In the genomic region with DNA sequence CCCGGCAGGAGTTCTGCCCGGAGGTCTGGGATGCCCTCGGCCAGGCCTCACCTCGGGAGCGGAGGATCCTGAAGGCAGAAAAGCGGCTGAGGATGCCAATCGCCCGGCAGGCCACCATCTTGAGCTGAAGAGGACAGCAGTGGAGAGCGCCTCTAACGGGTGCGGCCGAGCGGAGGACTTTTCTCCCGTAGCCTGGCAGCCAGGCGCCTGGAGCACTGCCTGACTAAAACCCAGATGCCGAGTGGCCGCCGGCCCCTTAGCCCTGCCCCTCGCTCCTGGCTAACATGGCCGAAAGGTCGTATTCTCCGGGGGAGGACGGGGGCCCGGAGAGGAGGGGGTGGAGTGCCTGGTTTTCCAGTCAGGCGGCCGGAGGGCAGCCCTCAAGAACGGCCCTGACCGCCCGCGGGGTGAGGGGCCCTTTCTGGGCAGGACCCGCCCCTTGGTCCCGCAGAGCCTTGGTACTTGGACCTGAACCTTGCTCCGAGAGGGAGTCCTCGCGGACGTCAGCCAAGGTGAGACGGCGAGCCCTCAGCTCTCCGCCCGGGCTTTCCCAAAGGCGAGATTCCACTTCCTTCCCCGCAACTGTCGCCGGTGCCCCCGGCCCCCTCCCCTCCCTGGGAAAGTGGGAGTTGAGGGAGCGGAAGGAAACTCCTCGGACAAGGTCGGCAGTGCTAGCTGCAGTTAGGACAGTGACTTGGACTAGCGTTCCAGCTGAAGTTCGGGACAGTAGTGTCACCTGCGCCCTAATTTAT, we compare ENCODE assay signal across 1 cellular context.
A peak's percentile ranks its signal among the peaks of the same experiment; 100 is the strongest.
TF ChIP-seq lines count a peak whose summit lies in the region.

HADHA (minus strand) TSS at position 154 of the 752 bp plus-strand sequence; CDS start at position 118, 36 bp downstream.
HADHB (plus strand) TSS at position 461 of the 752 bp plus-strand sequence. CDS start 9,316 bp downstream, outside the sequence.

TF ChIP-seq in GM12878, 131 proteins besides CTCF, POLR2A, EP300 and RAD21 (continued from another document):
- TF ChIP-seq ZBTB11 (CRISPR knock-in tag; IDR thresholded peaks at IDR 0.05) (no peak), MXI1 (IDR thresholded peaks at IDR 0.05; ENCODE audit: low read depth, low read length) (no peak; the same call in none of the 2 replicates), RBBP5 (conservative IDR thresholded peaks at IDR 0.05) (no peak), PRDM15 (CRISPR knock-in tag; IDR thresholded peaks at IDR 0.05) (no peak), HSF1 (IDR thresholded peaks at IDR 0.05; ENCODE audit: low read depth, low read length) (no peak)
- TF ChIP-seq, protein P1, sequence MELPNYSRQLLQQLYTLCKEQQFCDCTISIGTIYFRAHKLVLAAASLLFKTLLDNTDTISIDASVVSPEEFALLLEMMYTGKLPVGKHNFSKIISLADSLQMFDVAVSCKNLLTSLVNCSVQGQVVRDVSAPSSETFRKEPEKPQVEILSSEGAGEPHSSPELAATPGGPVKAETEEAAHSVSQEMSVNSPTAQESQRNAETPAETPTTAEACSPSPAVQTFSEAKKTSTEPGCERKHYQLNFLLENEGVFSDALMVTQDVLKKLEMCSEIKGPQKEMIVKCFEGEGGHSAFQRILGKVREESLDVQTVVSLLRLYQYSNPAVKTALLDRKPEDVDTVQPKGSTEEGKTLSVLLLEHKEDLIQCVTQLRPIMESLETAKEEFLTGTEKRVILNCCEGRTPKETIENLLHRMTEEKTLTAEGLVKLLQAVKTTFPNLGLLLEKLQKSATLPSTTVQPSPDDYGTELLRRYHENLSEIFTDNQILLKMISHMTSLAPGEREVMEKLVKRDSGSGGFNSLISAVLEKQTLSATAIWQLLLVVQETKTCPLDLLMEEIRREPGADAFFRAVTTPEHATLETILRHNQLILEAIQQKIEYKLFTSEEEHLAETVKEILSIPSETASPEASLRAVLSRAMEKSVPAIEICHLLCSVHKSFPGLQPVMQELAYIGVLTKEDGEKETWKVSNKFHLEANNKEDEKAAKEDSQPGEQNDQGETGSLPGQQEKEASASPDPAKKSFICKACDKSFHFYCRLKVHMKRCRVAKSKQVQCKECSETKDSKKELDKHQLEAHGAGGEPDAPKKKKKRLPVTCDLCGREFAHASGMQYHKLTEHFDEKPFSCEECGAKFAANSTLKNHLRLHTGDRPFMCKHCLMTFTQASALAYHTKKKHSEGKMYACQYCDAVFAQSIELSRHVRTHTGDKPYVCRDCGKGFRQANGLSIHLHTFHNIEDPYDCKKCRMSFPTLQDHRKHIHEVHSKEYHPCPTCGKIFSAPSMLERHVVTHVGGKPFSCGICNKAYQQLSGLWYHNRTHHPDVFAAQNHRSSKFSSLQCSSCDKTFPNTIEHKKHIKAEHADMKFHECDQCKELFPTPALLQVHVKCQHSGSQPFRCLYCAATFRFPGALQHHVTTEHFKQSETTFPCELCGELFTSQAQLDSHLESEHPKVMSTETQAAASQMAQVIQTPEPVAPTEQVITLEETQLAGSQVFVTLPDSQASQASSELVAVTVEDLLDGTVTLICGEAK (IDR thresholded peaks at IDR 0.05; ENCODE audit: borderline replicate concordance), result no peak
- TF ChIP-seq, protein P2, sequence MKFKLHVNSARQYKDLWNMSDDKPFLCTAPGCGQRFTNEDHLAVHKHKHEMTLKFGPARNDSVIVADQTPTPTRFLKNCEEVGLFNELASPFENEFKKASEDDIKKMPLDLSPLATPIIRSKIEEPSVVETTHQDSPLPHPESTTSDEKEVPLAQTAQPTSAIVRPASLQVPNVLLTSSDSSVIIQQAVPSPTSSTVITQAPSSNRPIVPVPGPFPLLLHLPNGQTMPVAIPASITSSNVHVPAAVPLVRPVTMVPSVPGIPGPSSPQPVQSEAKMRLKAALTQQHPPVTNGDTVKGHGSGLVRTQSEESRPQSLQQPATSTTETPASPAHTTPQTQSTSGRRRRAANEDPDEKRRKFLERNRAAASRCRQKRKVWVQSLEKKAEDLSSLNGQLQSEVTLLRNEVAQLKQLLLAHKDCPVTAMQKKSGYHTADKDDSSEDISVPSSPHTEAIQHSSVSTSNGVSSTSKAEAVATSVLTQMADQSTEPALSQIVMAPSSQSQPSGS (IDR thresholded peaks at IDR 0.05; ENCODE audit: low read length), result no peak
- TF ChIP-seq, protein P3, sequence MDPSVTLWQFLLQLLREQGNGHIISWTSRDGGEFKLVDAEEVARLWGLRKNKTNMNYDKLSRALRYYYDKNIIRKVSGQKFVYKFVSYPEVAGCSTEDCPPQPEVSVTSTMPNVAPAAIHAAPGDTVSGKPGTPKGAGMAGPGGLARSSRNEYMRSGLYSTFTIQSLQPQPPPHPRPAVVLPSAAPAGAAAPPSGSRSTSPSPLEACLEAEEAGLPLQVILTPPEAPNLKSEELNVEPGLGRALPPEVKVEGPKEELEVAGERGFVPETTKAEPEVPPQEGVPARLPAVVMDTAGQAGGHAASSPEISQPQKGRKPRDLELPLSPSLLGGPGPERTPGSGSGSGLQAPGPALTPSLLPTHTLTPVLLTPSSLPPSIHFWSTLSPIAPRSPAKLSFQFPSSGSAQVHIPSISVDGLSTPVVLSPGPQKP (IDR thresholded peaks at IDR 0.05; ENCODE audit: low read depth, low read length), result no peak
- TF ChIP-seq, protein P4, sequence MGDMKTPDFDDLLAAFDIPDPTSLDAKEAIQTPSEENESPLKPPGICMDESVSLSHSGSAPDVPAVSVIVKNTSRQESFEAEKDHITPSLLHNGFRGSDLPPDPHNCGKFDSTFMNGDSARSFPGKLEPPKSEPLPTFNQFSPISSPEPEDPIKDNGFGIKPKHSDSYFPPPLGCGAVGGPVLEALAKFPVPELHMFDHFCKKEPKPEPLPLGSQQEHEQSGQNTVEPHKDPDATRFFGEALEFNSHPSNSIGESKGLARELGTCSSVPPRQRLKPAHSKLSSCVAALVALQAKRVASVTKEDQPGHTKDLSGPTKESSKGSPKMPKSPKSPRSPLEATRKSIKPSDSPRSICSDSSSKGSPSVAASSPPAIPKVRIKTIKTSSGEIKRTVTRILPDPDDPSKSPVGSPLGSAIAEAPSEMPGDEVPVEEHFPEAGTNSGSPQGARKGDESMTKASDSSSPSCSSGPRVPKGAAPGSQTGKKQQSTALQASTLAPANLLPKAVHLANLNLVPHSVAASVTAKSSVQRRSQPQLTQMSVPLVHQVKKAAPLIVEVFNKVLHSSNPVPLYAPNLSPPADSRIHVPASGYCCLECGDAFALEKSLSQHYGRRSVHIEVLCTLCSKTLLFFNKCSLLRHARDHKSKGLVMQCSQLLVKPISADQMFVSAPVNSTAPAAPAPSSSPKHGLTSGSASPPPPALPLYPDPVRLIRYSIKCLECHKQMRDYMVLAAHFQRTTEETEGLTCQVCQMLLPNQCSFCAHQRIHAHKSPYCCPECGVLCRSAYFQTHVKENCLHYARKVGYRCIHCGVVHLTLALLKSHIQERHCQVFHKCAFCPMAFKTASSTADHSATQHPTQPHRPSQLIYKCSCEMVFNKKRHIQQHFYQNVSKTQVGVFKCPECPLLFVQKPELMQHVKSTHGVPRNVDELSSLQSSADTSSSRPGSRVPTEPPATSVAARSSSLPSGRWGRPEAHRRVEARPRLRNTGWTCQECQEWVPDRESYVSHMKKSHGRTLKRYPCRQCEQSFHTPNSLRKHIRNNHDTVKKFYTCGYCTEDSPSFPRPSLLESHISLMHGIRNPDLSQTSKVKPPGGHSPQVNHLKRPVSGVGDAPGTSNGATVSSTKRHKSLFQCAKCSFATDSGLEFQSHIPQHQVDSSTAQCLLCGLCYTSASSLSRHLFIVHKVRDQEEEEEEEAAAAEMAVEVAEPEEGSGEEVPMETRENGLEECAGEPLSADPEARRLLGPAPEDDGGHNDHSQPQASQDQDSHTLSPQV (IDR thresholded peaks at IDR 0.05), result peak; percentile 99
